ENCODE assay signal across 21 cellular contexts in the genomic region with DNA sequence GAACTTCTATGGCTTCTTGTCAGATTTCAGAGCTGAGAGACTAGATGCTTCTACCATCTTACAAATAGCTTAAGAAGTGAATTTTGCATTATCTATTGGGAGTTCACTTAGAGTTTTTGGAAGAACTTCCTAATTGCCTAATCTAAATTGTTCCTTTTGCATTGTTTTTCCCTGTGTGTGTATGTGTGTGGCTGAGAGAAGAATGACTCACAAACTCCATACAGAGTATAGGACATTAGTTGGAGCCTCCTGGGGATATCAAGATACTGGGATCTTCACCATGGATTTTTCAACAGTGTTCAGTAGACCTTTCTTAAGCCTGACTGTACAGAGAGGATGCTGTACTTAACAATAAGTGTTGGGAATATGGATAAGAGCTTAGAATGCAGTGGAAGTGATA.
"Had no signal": no experiment of that assay in that cellular context is flagged by ENCODE, and none has a peak within 500 bp of the region (broad histone marks: within the 10 kb centered on the region; RNA-seq: fewer than 3 reads in every experiment).

No MANE protein-coding gene starts in this region.

- H3K36me3 Mint-ChIP-seq: natural killer cell treated with Interleukin-12 subunit alpha and Interleukin-12 subunit beta and Interleukin-15 and Interleukin-18, amount 100 ng/mL, for 72 hours had no signal

- ATAC-seq: activated CD4-positive, CD25-positive, alpha-beta regulatory T cell treated with anti-CD3 and anti-CD28 coated beads, Interleukin-2, amount 50 U/mL, for 24 hours; activated CD8-positive, alpha-beta T cell treated with anti-CD3 and anti-CD28 coated beads, Interleukin-2, amount 10 ng/mL, durations not matched to agents 7 days and 5 days; activated T-cell treated with anti-CD3 and anti-CD28 coated beads, Interleukin-2, amount 50 U/mL, for 4 hours; lower lobe of right lung; natural killer cell treated with Interleukin-12 subunit alpha and Interleukin-12 subunit beta and Interleukin-15 and Interleukin-18, amount 100 ng/mL, for 72 hours; right lobe of liver; stimulated activated memory B cell treated with anti-CD40 and anti-IgM and Interleukin-4, amounts not matched to agents 10 μg/mL and 1 μg/mL and 100 μg/mL, for 72 hours had no signal

- H3K4me3 Mint-ChIP-seq: activated CD4-positive, alpha-beta T cell treated with anti-CD3 and anti-CD28 coated beads, Interleukin-2, amount 10 ng/mL, durations not matched to agents 7 days and 5 days; activated CD8-positive, alpha-beta T cell treated with anti-CD3 and anti-CD28 coated beads, Interleukin-2, amount 10 ng/mL, durations not matched to agents 7 days and 5 days; activated naive CD4-positive, alpha-beta T cell treated with anti-CD3 and anti-CD28 coated beads for 36 hours; activated T-cell treated with anti-CD3 and anti-CD28 coated beads, Interleukin-2, amount 50 U/mL, for 4 hours; natural killer cell treated with Interleukin-12 subunit alpha and Interleukin-12 subunit beta and Interleukin-15 and Interleukin-18, amount 100 ng/mL, for 72 hours; stimulated activated memory B cell treated with anti-CD40 and anti-IgM and Interleukin-4, amounts not matched to agents 10 μg/mL and 1 μg/mL and 100 μg/mL, for 72 hours had no signal

- H3K27ac Mint-ChIP-seq: activated CD4-positive, alpha-beta T cell treated with anti-CD3 and anti-CD28 coated beads, Interleukin-2, amount 10 ng/mL, durations not matched to agents 7 days and 5 days; activated CD8-positive, alpha-beta T cell treated with anti-CD3 and anti-CD28 coated beads, Interleukin-2, amount 10 ng/mL, durations not matched to agents 7 days and 5 days; activated naive CD4-positive, alpha-beta T cell treated with anti-CD3 and anti-CD28 coated beads for 36 hours; natural killer cell treated with Interleukin-12 subunit alpha and Interleukin-12 subunit beta and Interleukin-15 and Interleukin-18, amount 100 ng/mL, for 72 hours; stimulated activated memory B cell treated with anti-CD40 and anti-IgM and Interleukin-4, amounts not matched to agents 10 μg/mL and 1 μg/mL and 100 μg/mL, for 72 hours had no signal

- DNase-seq: activated CD4-positive, alpha-beta T cell treated with anti-CD3 and anti-CD28 coated beads, Interleukin-2, amount 10 ng/mL, durations not matched to agents 7 days and 5 days; activated CD8-positive, alpha-beta memory T cell treated with anti-CD3 and anti-CD28 coated beads, Interleukin-2, amount 50 U/mL, for 4 hours; activated CD8-positive, alpha-beta T cell treated with anti-CD3 and anti-CD28 coated beads, Interleukin-2, amount 10 ng/mL, durations not matched to agents 7 days and 5 days; activated naive CD4-positive, alpha-beta T cell treated with anti-CD3 and anti-CD28 coated beads for 36 hours; activated T-cell treated with anti-CD3 and anti-CD28 coated beads, Interleukin-2, amount 50 U/mL, for 4 hours; dorsolateral prefrontal cortex; erythroblast; foreskin melanocyte; hypothalamus; islet precursor cell; lower lobe of right lung; right lobe of liver; stimulated activated CD4-positive, alpha-beta T cell treated with anti-CD3 and anti-CD28 coated beads, Interleukin-4, amount 100 ng/mL, for 4 hours; T1000; upper lobe of left lung had no signal

- H3K27me3 ChIP-seq: ascending aorta, cardiac muscle cell, dorsolateral prefrontal cortex, right lobe of liver, upper lobe of left lung had no signal

- H3K9me3 Mint-ChIP-seq: activated CD4-positive, alpha-beta T cell treated with anti-CD3 and anti-CD28 coated beads, Interleukin-2, amount 10 ng/mL, durations not matched to agents 7 days and 5 days; activated naive CD4-positive, alpha-beta T cell treated with anti-CD3 and anti-CD28 coated beads for 36 hours; activated T-cell treated with anti-CD3 and anti-CD28 coated beads, Interleukin-2, amount 50 U/mL, for 4 hours; natural killer cell treated with Interleukin-12 subunit alpha and Interleukin-12 subunit beta and Interleukin-15 and Interleukin-18, amount 100 ng/mL, for 72 hours; stimulated activated memory B cell treated with anti-CD40 and anti-IgM and Interleukin-4, amounts not matched to agents 10 μg/mL and 1 μg/mL and 100 μg/mL, for 72 hours had no signal

- H3K4me3 ChIP-seq: ascending aorta, cardiac muscle cell, dorsolateral prefrontal cortex, lower lobe of right lung, right lobe of liver, thoracic aorta, upper lobe of left lung had no signal

- H3K36me3 ChIP-seq: ascending aorta, cardiac muscle cell, lower lobe of right lung, right lobe of liver, thoracic aorta, upper lobe of left lung had no signal

- H3K27me3 Mint-ChIP-seq: activated CD4-positive, alpha-beta T cell treated with anti-CD3 and anti-CD28 coated beads, Interleukin-2, amount 10 ng/mL, durations not matched to agents 7 days and 5 days; natural killer cell treated with Interleukin-12 subunit alpha and Interleukin-12 subunit beta and Interleukin-15 and Interleukin-18, amount 100 ng/mL, for 72 hours; stimulated activated memory B cell treated with anti-CD40 and anti-IgM and Interleukin-4, amounts not matched to agents 10 μg/mL and 1 μg/mL and 100 μg/mL, for 72 hours had no signal
